Comparison of ENCODE assay signal across 18 cellular contexts in the genomic region with DNA sequence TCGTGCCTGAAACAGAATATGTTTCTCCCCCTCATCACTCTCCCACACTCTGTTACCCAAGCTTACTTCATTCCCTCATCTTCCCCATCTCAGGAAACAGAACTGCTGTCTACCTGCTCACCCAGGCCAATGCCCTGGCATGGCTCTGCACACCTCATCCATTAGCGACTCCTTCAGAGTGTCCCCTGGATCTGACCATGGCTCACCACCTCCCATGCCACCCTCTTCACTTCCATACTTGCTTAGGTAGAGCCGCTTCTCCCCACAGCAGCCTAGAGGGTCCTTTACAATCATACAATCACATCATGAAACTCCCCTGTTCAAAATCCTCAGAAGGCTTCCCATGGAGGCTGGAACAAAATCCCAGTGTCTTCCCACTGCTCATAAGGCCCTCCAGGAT.
"Had no signal": no experiment of that assay in that cellular context is flagged by ENCODE, and none has a peak within 500 bp of the region (broad histone marks: within the 10 kb centered on the region; RNA-seq: fewer than 3 reads in every experiment).

No MANE protein-coding gene starts in this region.

- H3K27me3 Mint-ChIP-seq: stimulated activated naive CD8-positive, alpha-beta T cell treated with anti-CD3 and anti-CD28 coated beads, Interleukin-15, amount 100 ng/mL, for 72 hours; T-cell had no signal

- DNase-seq: activated CD4-positive, alpha-beta T cell treated with anti-CD3 and anti-CD28 coated beads, Interleukin-2, amount 50 U/mL, for 48 hours; activated naive CD4-positive, alpha-beta T cell treated with anti-CD3 and anti-CD28 coated beads, Interleukin-2, amount 50 U/mL, for 16 hours; central memory CD4-positive, alpha-beta T cell; effector memory CD8-positive, alpha-beta T cell; left lung; natural killer cell; SK-N-SH; small intestine; stimulated activated CD4-positive, alpha-beta T cell treated with anti-CD3 and anti-CD28 coated beads, Interleukin-4, amount 100 ng/mL, for 4 hours; stimulated activated CD8-positive, alpha-beta memory T cell treated with anti-CD3 and anti-CD28 coated beads, Interleukin-4, amount 100 ng/mL, for 48 hours; stimulated activated naive CD8-positive, alpha-beta T cell treated with anti-CD3 and anti-CD28 coated beads, Interleukin-15, amount 100 ng/mL, for 72 hours; T-cell; T1000 had no signal

- H3K4me1 Mint-ChIP-seq: memory B cell; natural killer cell; stimulated activated naive CD8-positive, alpha-beta T cell treated with anti-CD3 and anti-CD28 coated beads, Interleukin-15, amount 100 ng/mL, for 72 hours; T-cell had no signal

- H3K36me3 Mint-ChIP-seq: memory B cell, natural killer cell, T-cell had no signal

- H3K27ac ChIP-seq: epithelial cell of prostate, neutrophil had no signal

- H3K4me1 ChIP-seq: left lung had no signal

- H3K4me3 ChIP-seq: left lung had no signal

- H3K9me3 ChIP-seq: gastrocnemius medialis, left lung, neutrophil, SK-N-SH had no signal

- H3K9me3 Mint-ChIP-seq: activated T-helper 2 cell treated with anti-CD3 and anti-CD28 coated beads, Interferon-gamma antibody, Interleukin-2, Interleukin-4, amounts not matched to agents 10 μg/mL and 5 μg/mL and 100 μg/mL, durations not matched to agents 14 hours and 24 hours and 36 hours; effector memory CD8-positive, alpha-beta T cell; natural killer cell; stimulated activated naive CD8-positive, alpha-beta T cell treated with anti-CD3 and anti-CD28 coated beads, Interleukin-15, amount 100 ng/mL, for 72 hours; T-cell had no signal

- H3K27me3 ChIP-seq: gastrocnemius medialis, left lung, neutrophil had no signal

- H3K4me3 Mint-ChIP-seq: effector memory CD8-positive, alpha-beta T cell; memory B cell; natural killer cell; stimulated activated naive CD8-positive, alpha-beta T cell treated with anti-CD3 and anti-CD28 coated beads, Interleukin-15, amount 100 ng/mL, for 72 hours; T-cell had no signal

- ATAC-seq: effector memory CD8-positive, alpha-beta T cell; natural killer cell; stimulated activated naive CD8-positive, alpha-beta T cell treated with anti-CD3 and anti-CD28 coated beads, Interleukin-15, amount 100 ng/mL, for 72 hours; T-cell had no signal

- H3K27ac Mint-ChIP-seq: activated T-helper 2 cell treated with anti-CD3 and anti-CD28 coated beads, Interferon-gamma antibody, Interleukin-2, Interleukin-4, amounts not matched to agents 10 μg/mL and 5 μg/mL and 100 μg/mL, durations not matched to agents 14 hours and 24 hours and 36 hours; memory B cell; natural killer cell; stimulated activated naive CD8-positive, alpha-beta T cell treated with anti-CD3 and anti-CD28 coated beads, Interleukin-15, amount 100 ng/mL, for 72 hours; T-cell had no signal

- H3K36me3 ChIP-seq: gastrocnemius medialis, left lung, neutrophil had no signal
